10 cellular contexts compared by ENCODE assay signal in the genomic region with DNA sequence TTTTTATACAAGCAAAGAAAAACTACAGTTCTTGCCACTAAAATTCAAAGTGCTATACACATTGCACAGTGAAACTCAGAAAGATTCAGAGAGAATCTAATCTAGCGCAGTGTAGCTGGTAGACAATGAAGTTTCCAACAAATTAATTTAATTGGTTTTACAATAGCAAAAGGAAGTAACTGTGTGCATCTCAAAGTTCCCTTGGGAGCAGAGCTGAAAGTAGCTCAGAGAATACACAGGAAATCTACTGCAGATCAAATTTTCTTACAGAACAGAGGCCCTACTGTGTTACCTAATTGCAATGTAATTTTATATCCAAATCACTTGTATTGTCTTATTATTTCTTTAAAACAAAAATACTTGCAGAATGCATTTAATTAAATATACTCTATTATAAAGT.
"Had no signal": no experiment of that assay in that cellular context is flagged by ENCODE, and none has a peak within 500 bp of the region (broad histone marks: within the 10 kb centered on the region; RNA-seq: fewer than 3 reads in every experiment).

No MANE protein-coding gene starts in this region.

- H2AFZ ChIP-seq: GM23248 had no signal

- FAIRE-seq: HTR-8/SVneo, K562 had no signal

- H3K4me3 ChIP-seq: GM23248, HAP-1, K562 had no signal

- H3K9me3 ChIP-seq: HAP-1 had no signal

- H3K36me3 ChIP-seq: HAP-1 had no signal

- H3K4me1 ChIP-seq: HAP-1 had no signal

- ATAC-seq: HCT116, K562 had no signal

- DNase-seq: GM23248, GOT3, H7, HFFc6, IMR-90, KG1 had no signal

- H3K27ac ChIP-seq: GM23248 had no signal

- H3K9ac ChIP-seq: GM23248 had no signal
